ENCODE assay signal across 8 cellular contexts in genomic region chr17:75830168-75831031, GRCh38. TPM values are rescaled to one million over a fixed set of nuclear protein-coding genes. Genes with fewer than 3 reads are reported as not detected.
DNase-seq lines count a peak whose midpoint lies in the region; ATAC-seq and TF ChIP-seq lines count a peak whose summit lies in the region.
"Had no signal": no experiment of that assay in that cellular context is flagged by ENCODE, and none has a peak within 500 bp of the region (broad histone marks: within the 10 kb centered on the region; RNA-seq: fewer than 3 reads in every experiment).

No MANE protein-coding gene starts in this region.

- H3K79me1 ChIP-seq in H9 (ENCODE audit: insufficient read depth, low read depth, low read length, poor library complexity, severe bottlenecking), result no peaks in the 10 kb centered on the region

- H4K91ac ChIP-seq in H9 (ENCODE audit: insufficient read length, low read depth, low read length), result no peak overlapping the region

- H3K14ac ChIP-seq in H9 (ENCODE audit: insufficient read depth, low read length), result no peak overlapping the region; the same call in 1 of the 2 replicates

- no peak overlapping the region for H3K4me3 ChIP-seq in fibroblast of mammary gland (ENCODE audit: control insufficient read depth, low read depth, low read length)
- H3K4me3 ChIP-seq: SK-N-MC had no signal

- H3K27ac Mint-ChIP-seq in H9, result peak overlapping the region; percentile 28 to 96 (median 93); a peak in 4 of 7 replicates
- no peak overlapping the region for H3K27ac Mint-ChIP-seq in activated B cell treated with CpG ODN at 0.5 μM for 24 hours

- no peak overlapping the region for H3K56ac ChIP-seq in H9 (ENCODE audit: insufficient read length, low read depth, low read length)

- WGBS in H9 (ENCODE audit: extremely low coverage, insufficient read length, low lambda C conversion rate), result no CpG with 5 or more reads among the region's 26 CpGs

- intact Hi-C loops in activated B cell treated with CpG ODN at 0.5 μM for 24 hours (cut with micrococcal nuclease), result no loop called here

- H3K9me3 Mint-ChIP-seq in H9, result no peaks in the 10 kb centered on the region
- H3K9me3 Mint-ChIP-seq in activated B cell treated with CpG ODN at 0.5 μM for 24 hours, result no peaks in the 10 kb centered on the region

- peaks cover 0 to 4% (median 1%) of the 10 kb centered on the region in 3 experiments; a peak in 3 of 7 replicates for H3K36me3 Mint-ChIP-seq in H9 (ENCODE audit: insufficient read depth in 1 of 3, low read depth in 3 of 3)
- H3K36me3 Mint-ChIP-seq in activated B cell treated with CpG ODN at 0.5 μM for 24 hours (ENCODE audit: low read depth), result peaks cover 49% of the 10 kb centered on the region

- no peak overlapping the region for H2BK15ac ChIP-seq in H9 (ENCODE audit: low read depth, low read length)

- H3K27ac ChIP-seq in H9 (ENCODE audit: insufficient read length, low read depth, low read length), result no peak overlapping the region
- H3K27ac ChIP-seq: SK-N-MC had no signal

- H2AFZ ChIP-seq in H9 (ENCODE audit: low read length), result no peak overlapping the region

- no peak overlapping the region for H3K4ac ChIP-seq in H9 (ENCODE audit: low read depth, low read length)

- H3K18ac ChIP-seq in H9 (ENCODE audit: insufficient read length, low read depth, low read length), result no peak overlapping the region

- H2BK5ac ChIP-seq in H9 (ENCODE audit: insufficient read length, low read length), result no peak overlapping the region

- no peak overlapping the region for H3K4me2 ChIP-seq in H9 (ENCODE audit: insufficient read depth, insufficient read length, low read length)

- H3K79me2 ChIP-seq in H9 (ENCODE audit: insufficient read depth, low read length), result no peaks in the 10 kb centered on the region

- H3K4me3 Mint-ChIP-seq in H9 (peak overlapping the region; percentile 50 to 68; a peak in 4 of 5 replicates), activated B cell treated with CpG ODN at 0.5 μM for 24 hours (no peak overlapping the region)

- DNase-seq in H9 (peak; percentile 95), activated B cell treated with CpG ODN at 0.5 μM for 24 hours (peak; percentile 46), fibroblast of mammary gland (ENCODE audit: low read depth) (no peak), NCI-H774 (lab: John Stamatoyannopoulos, UW) (no peak), NCI-H1105 (lab: John Stamatoyannopoulos, UW) (no peak)
- peak; percentile 33 for DNase-seq in stimulated activated CD4-positive, alpha-beta T cell treated with anti-CD3 and anti-CD28 coated beads, Interleukin-1b, Interleukin-23, amount 100 ng/mL, for 48 hours

- H3T11ph ChIP-seq in H9 (ENCODE audit: low read length), result no peak overlapping the region

- TF ChIP-seq CTCF in H9 (conservative IDR thresholded peaks at IDR 0.05) (peak; percentile 77), activated B cell treated with CpG ODN at 0.5 μM for 24 hours (IDR thresholded peaks at IDR 0.05) (no peak), fibroblast of mammary gland (conservative IDR thresholded peaks at IDR 0.05; ENCODE audit: control insufficient read depth, insufficient read depth, low read depth, low read length) (peak; percentile 54)

- no peaks in the 10 kb centered on the region for H3K27me3 Mint-ChIP-seq in H9 (ENCODE audit: low read depth)
- H3K27me3 Mint-ChIP-seq in activated B cell treated with CpG ODN at 0.5 μM for 24 hours, result no peaks in the 10 kb centered on the region

- no peaks in the 10 kb centered on the region for H3K9me3 ChIP-seq in H9 (ENCODE audit: control insufficient read depth, low read depth, low read length)

- H3K23me2 ChIP-seq in H9 (ENCODE audit: insufficient read length, low read depth, low read length, poor library complexity, severe bottlenecking), result no peaks in the 10 kb centered on the region

- peaks cover 5% of the 10 kb centered on the region; the same call in 1 of the 2 replicates for H3K4me1 ChIP-seq in H9 (ENCODE audit: insufficient read depth, low read length)

- ATAC-seq in activated B cell treated with CpG ODN at 0.5 μM for 24 hours (ENCODE audit: low read depth) (peak; percentile 25), GM18511 (IDR thresholded peaks at IDR 0.05; ENCODE audit: unreplicated experiment) (no peak)

- no peak overlapping the region for H2AK5ac ChIP-seq in H9 (ENCODE audit: insufficient read length, low read length)

- peaks cover 28 to 42% of the 10 kb centered on the region in 2 experiments for H3K4me1 Mint-ChIP-seq in H9
- H3K4me1 Mint-ChIP-seq in activated B cell treated with CpG ODN at 0.5 μM for 24 hours, result peaks cover 24% of the 10 kb centered on the region

- H3K9ac ChIP-seq in H9 (ENCODE audit: extremely low read depth, insufficient read length, low read length), result no peak overlapping the region

- H2BK12ac ChIP-seq in H9 (ENCODE audit: insufficient read length, low read depth, low read length), result no peak overlapping the region

- H4K20me1 ChIP-seq in H9 (ENCODE audit: control insufficient read depth, insufficient read depth, insufficient read length), result no peaks in the 10 kb centered on the region

- POLR2A ChIA-PET in activated B cell treated with CpG ODN at 0.5 μM for 24 hours (lab: Charles Lee), result interaction anchor here (0.6 to 7.0 kb wide), 16 partner anchors 9 to 374 kb away, joined by 3 to 90 read pairs (median 3); partner anchors contain the start of genes TMEM94, TRIM65, UNC13D and WBP2

- H3K23ac ChIP-seq in H9 (ENCODE audit: insufficient read length, low read depth, low read length), result no peak overlapping the region

- no peak overlapping the region for H2BK120ac ChIP-seq in H9 (ENCODE audit: low read depth, low read length, poor library complexity, severe bottlenecking)

- H4K8ac ChIP-seq in H9 (replicated peaks; ENCODE audit: insufficient read length, low read depth, low read length), result no peak overlapping the region

- H2BK20ac ChIP-seq in H9 (ENCODE audit: low read depth, low read length, poor library complexity, severe bottlenecking), result no peak overlapping the region

- no peaks in the 10 kb centered on the region for H3K27me3 ChIP-seq in H9 (ENCODE audit: insufficient read depth, low read length)

- no peak overlapping the region for H4K5ac ChIP-seq in H9 (ENCODE audit: insufficient read length, low read depth, low read length)

- CTCF ChIA-PET in activated B cell treated with CpG ODN at 0.5 μM for 24 hours (lab: Charles Lee), result interaction anchor here (0.8 to 6.7 kb wide), 17 partner anchors 9 to 198 kb away, joined by 3 to 68 read pairs (median 4); partner anchors contain the start of genes GALK1, SMIM5, TRIM65 and UNC13D

RNA-seq across cellular contexts. Expression of gene UNC13D, which starts 13.8 kb away (rescaled TPM):
- total RNA-seq in H9 (2021), result 6.3 and 6.8 TPM in 2 replicates
- 90.4 and 102 TPM in 2 replicates for total RNA-seq in activated B cell treated with CpG ODN at 0.5 μM for 24 hours

RNA-seq across cellular contexts. Expression of gene WBP2, which starts 24.7 kb away (rescaled TPM):
- total RNA-seq in H9 (2021) (59.2 and 63.2 TPM in 2 replicates), activated B cell treated with CpG ODN at 0.5 μM for 24 hours (66.0 and 68.7 TPM in 2 replicates)

RNA-seq across cellular contexts. Expression of gene UNK, which starts 45.8 kb away (rescaled TPM):
- total RNA-seq in H9 (2021) (35.6 and 36.4 TPM in 2 replicates), activated B cell treated with CpG ODN at 0.5 μM for 24 hours (52.3 and 61.2 TPM in 2 replicates)

RNA-seq across cellular contexts. Expression of gene TRIM47, which starts 48.0 kb away (rescaled TPM):
- total RNA-seq in H9 (2021) (5.5 and 6.9 TPM in 2 replicates), activated B cell treated with CpG ODN at 0.5 μM for 24 hours (3.1 and 3.5 TPM in 2 replicates)

Comparison
In these comparisons a context has a peak if more than half of its experiments do, and no peak if none do; other contexts are left out.
1. DNase-seq: peak in H9 (single experiment), activated B cell treated with CpG ODN at 0.5 μM for 24 hours (single experiment) and stimulated activated CD4-positive, alpha-beta T cell treated with anti-CD3 and anti-CD28 coated beads, Interleukin-1b, Interleukin-23, amount 100 ng/mL, for 48 hours (single experiment); none in fibroblast of mammary gland (single experiment), NCI-H774 (single experiment) and NCI-H1105 (single experiment).
2. RNA of gene UNC13D, which starts 13.8 kb away (total RNA-seq): 90.4 to 102 TPM in activated B cell treated with CpG ODN at 0.5 μM for 24 hours; 6.3 to 6.8 TPM in H9; every median in the first group is over 10 times any median in the second.